In genomic region chr9:135907006-135907434, GRCh38 we compare ENCODE assay signal across 1 cellular context.
TF ChIP-seq lines count a peak whose summit lies in the region.

No MANE protein-coding gene starts in this region.

TF ChIP-seq in HCT116, 20 proteins besides CTCF, POLR2A, EP300 and RAD21 (continued from another document):
- TF ChIP-seq, protein P1, sequence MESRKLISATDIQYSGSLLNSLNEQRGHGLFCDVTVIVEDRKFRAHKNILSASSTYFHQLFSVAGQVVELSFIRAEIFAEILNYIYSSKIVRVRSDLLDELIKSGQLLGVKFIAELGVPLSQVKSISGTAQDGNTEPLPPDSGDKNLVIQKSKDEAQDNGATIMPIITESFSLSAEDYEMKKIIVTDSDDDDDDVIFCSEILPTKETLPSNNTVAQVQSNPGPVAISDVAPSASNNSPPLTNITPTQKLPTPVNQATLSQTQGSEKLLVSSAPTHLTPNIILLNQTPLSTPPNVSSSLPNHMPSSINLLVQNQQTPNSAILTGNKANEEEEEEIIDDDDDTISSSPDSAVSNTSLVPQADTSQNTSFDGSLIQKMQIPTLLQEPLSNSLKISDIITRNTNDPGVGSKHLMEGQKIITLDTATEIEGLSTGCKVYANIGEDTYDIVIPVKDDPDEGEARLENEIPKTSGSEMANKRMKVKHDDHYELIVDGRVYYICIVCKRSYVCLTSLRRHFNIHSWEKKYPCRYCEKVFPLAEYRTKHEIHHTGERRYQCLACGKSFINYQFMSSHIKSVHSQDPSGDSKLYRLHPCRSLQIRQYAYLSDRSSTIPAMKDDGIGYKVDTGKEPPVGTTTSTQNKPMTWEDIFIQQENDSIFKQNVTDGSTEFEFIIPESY (IDR thresholded peaks at IDR 0.05; ENCODE audit: extremely low read depth, insufficient replicate concordance, low read length), result no peak
- TF ChIP-seq YY1 (IDR thresholded peaks at IDR 0.05; ENCODE audit: extremely low read depth, insufficient replicate concordance, low read depth, low read length) (no peak), CBX3 (IDR thresholded peaks at IDR 0.05; ENCODE audit: low read depth) (no peak), EZH2 (IDR thresholded peaks at IDR 0.05) (no peak), SP1 (IDR thresholded peaks at IDR 0.05; ENCODE audit: low read depth) (no peak), ELF1 (IDR thresholded peaks at IDR 0.05; ENCODE audit: borderline replicate concordance, low read depth) (no peak), SRF (IDR thresholded peaks at IDR 0.05; ENCODE audit: low read depth) (no peak), EZH2phosphoT487 (IDR thresholded peaks at IDR 0.05; ENCODE audit: borderline replicate concordance) (no peak)
